ENCODE assay signal across 9 cellular contexts in the genomic region with DNA sequence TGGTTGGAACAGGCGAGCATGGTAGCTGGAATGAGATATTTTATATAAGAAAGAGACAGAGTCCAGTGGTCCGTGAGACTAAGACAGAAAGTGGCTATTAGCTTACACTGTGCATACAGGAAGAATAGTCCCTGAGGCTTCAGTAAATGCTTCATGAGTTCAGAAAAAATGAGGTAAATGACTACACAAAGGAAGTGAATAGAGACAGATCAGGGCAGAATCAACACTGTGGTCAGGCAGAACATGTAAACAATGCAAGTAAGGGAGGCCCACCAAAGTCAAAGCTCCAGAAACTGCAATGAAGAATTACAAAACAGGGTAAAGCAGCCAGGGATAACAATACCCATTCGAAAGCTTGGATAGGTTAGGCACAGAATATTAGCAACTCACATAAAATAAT. TPM values are rescaled to one million over a fixed set of nuclear protein-coding genes. Genes with fewer than 3 reads are reported as not detected.
DNase-seq lines count a peak whose midpoint lies in the region; ATAC-seq and TF ChIP-seq lines count a peak whose summit lies in the region.
"Had no signal": no experiment of that assay in that cellular context is flagged by ENCODE, and none has a peak within 500 bp of the region (broad histone marks: within the 10 kb centered on the region; RNA-seq: fewer than 3 reads in every experiment).

No MANE protein-coding gene starts in this region.

- no peak for TF ChIP-seq CTCF in cardiac fibroblast (IDR thresholded peaks at IDR 0.05; ENCODE audit: low read depth, low read length)
- TF ChIP-seq CTCF in Peyer's patch (IDR thresholded peaks at IDR 0.05), result no peak

- peak; percentile 99 for ATAC-seq in GM19043 (IDR thresholded peaks at IDR 0.05; ENCODE audit: low read depth, unreplicated experiment)
- peak; percentile 81 for ATAC-seq in HG03039 (IDR thresholded peaks at IDR 0.05; ENCODE audit: unreplicated experiment)

- H3K27ac ChIP-seq in Peyer's patch, result no peak overlapping the region

- no peaks in the 10 kb centered on the region for H3K4me1 ChIP-seq in Peyer's patch

- in situ Hi-C loops in ACHN (cut with HindIII; ENCODE audit: low pct_ligation_motif_present, low pct_unique_long_range_greater_than_20kb, low sequenced_read_pairs), result no loop called here

- H3K27me3 ChIP-seq in Peyer's patch, result no peaks in the 10 kb centered on the region

- peaks cover 0 to 10% (median 0%) of the 10 kb centered on the region in 3 donors for H3K36me3 ChIP-seq in Peyer's patch

- no peak overlapping the region for H3K4me3 ChIP-seq in cardiac fibroblast (replicated peaks in 1 of 2; ENCODE audit: low read depth in 2 of 2, low read length in 2 of 2)
- H3K4me3 ChIP-seq in Peyer's patch, result no peak overlapping the region

- no peaks in the 10 kb centered on the region for H3K9me3 ChIP-seq in Peyer's patch

- TF ChIP-seq POLR2A in Peyer's patch (IDR thresholded peaks at IDR 0.05), result no peak

- peak; percentile 13 for DNase-seq in AG20443 (ENCODE audit: low spot score)
- DNase-seq in cardiac fibroblast (ENCODE audit: low read depth in 2 of 2), result peak; percentile 66 to 80
- no peak for DNase-seq in NCI-H69 (lab: John Stamatoyannopoulos, UW)
- DNase-seq in Ammon's horn (ENCODE audit: low spot score), result no peak
- DNase-seq in Peyer's patch, result no peak
- DNase-seq in ACHN, result no peak
- DNase-seq: NCI-H2081 had no signal

RNA-seq across cellular contexts. Expression of a gene that starts 4.8 kb away (rescaled TPM):
- 10 to 100 TPM; 16.6 to 19.4 (median 17.6) TPM for total RNA-seq in Peyer's patch

Comparison
In these comparisons a context has a peak if more than half of its experiments do, and no peak if none do; other contexts are left out.
1. DNase-seq: peak in AG20443 (single experiment) and cardiac fibroblast (2 of 2); none in NCI-H69 (single experiment), Ammon's horn (single experiment), Peyer's patch (0 of 3) and ACHN (single experiment).